ENCODE assay signal across 22 cellular contexts in the genomic region with DNA sequence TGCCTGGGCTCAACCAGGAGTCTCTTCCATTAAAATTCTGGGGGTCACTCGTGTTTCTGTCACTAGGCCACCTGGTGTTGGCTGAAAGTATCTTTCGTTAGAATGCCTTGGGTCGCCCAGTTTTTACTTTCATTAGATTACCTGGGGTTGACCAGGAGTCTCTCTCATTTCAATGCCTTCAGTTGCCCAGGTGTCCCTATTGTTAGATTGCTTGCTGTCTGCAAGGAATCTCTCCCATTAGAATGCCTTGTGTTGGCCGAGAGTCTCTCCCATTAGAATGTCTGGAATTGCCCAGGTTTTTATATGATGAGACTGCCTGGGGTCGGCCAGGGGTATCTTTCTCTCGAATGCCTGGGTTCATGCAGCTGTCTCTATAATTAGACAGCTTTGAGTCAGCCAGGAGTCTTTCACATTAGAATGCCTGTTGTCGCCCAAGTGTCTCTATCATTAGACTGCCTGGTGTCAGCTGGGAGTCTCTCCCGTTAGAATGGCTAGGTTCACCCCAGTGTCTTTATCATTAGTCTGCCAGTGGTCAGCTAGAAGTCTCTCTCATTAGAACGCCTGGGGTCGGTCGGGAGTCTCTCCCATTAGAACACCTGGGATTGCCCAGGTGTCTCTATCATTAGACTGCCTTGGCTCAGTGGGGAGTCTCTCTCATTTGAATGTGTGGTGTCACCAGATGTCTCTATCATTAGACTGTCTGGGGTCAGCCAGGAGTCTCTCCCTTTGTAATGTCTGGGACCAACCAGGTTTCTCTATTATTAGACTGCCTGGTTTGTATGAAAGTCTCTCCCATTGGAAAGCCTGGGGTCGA.
A peak's percentile ranks its signal among the peaks of the same experiment; 100 is the strongest.
DNase-seq lines count a peak whose midpoint lies in the region; ATAC-seq and TF ChIP-seq lines count a peak whose summit lies in the region.
"Had no signal": no experiment of that assay in that cellular context is flagged by ENCODE, and none has a peak within 500 bp of the region (broad histone marks: within the 10 kb centered on the region; RNA-seq: fewer than 3 reads in every experiment).

No MANE protein-coding gene starts in this region.

- intact Hi-C loops in Right ventricle myocardium superior (cut with DNase I), result no loop called here
- intact Hi-C loops in esophagus muscularis mucosa (cut with DNase I), result no loop called here
- intact Hi-C loops in posterior vena cava (cut with DNase I), result no loop called here

- H3K36me3 ChIP-seq in right atrium auricular region (no peaks in the 10 kb centered on the region), esophagus muscularis mucosa (peaks cover 0 to under 1% (median 0%) of the 10 kb centered on the region in 4 donors)

- H3K4me1 ChIP-seq in right atrium auricular region (no peaks in the 10 kb centered on the region), esophagus muscularis mucosa (no peaks in the 10 kb centered on the region)
- H3K4me1 ChIP-seq: BLaER1 had no signal

- H3K9me3 Mint-ChIP-seq in activated naive CD4-positive, alpha-beta T cell treated with anti-CD3 and anti-CD28 coated beads, Interleukin-2, amount 50 U/mL, for 72 hours, result peaks cover 72 to 78% of the 10 kb centered on the region in 2 donors

- TF ChIP-seq CTCF in right atrium auricular region (IDR thresholded peaks at IDR 0.05) (no peak), esophagus muscularis mucosa (IDR thresholded peaks at IDR 0.05) (no peak)

- DNase-seq in right atrium auricular region (ENCODE audit: low spot score), result peak; percentile 18
- no peak for DNase-seq in Right ventricle myocardium superior
- peak; percentile 47 for DNase-seq in esophagus muscularis mucosa (ENCODE audit: extremely low spot score)
- DNase-seq in posterior vena cava (ENCODE audit: low spot score), result peak; percentile 22
- no peak for DNase-seq in NCI-H2196 (lab: John Stamatoyannopoulos, UW; ENCODE audit: unreplicated experiment)
- no peak for DNase-seq in hypothalamus (lab: John Stamatoyannopoulos, UW)
- no peak for DNase-seq in activated naive CD4-positive, alpha-beta T cell treated with anti-CD3 and anti-CD28 coated beads, Interleukin-2, amount 50 U/mL, for 72 hours (ENCODE audit: low spot score in 2 of 2)
- DNase-seq: CD4-positive, CD25-positive, alpha-beta regulatory T cell; DMS153; DND-41; NCI-H1092; NCI-H1417 treated with DMSO at 0.1 percent for 48 hours; NCI-H187; NCI-H2081 treated with DMSO at 0.1 percent for 48 hours; NCI-H2171; NCI-H345; NCI-H510A treated with DMSO at 0.1 percent for 48 hours; NCI-H774; RPMI8226; SHP77 had no signal

- H3K36me3 Mint-ChIP-seq in activated naive CD4-positive, alpha-beta T cell treated with anti-CD3 and anti-CD28 coated beads, Interleukin-2, amount 50 U/mL, for 72 hours, result peaks cover 53 to 85% of the 10 kb centered on the region in 2 donors
- H3K36me3 Mint-ChIP-seq: CD4-positive, CD25-positive, alpha-beta regulatory T cell had no signal

- H3K27ac Mint-ChIP-seq in activated naive CD4-positive, alpha-beta T cell treated with anti-CD3 and anti-CD28 coated beads, Interleukin-2, amount 50 U/mL, for 72 hours, result no peak overlapping the region
- H3K27ac Mint-ChIP-seq: CD4-positive, CD25-positive, alpha-beta regulatory T cell had no signal

- WGBS in esophagus muscularis mucosa, result 87% methylated on average over 12 of the region's 12 CpGs

- H3K4me3 ChIP-seq in right atrium auricular region (no peak overlapping the region), esophagus muscularis mucosa (no peak overlapping the region)
- H3K4me3 ChIP-seq: BLaER1 had no signal

- H3K27ac ChIP-seq in right atrium auricular region, result no peak overlapping the region
- no peak overlapping the region for H3K27ac ChIP-seq in esophagus muscularis mucosa (replicated peaks in 1 of 4)
- H3K27ac ChIP-seq: BLaER1 had no signal

- TF ChIP-seq EP300 in esophagus muscularis mucosa (IDR thresholded peaks at IDR 0.05), result no peak

- no peak for ATAC-seq in Right ventricle myocardium superior (ENCODE audit: poor library complexity)
- ATAC-seq in activated naive CD4-positive, alpha-beta T cell treated with anti-CD3 and anti-CD28 coated beads, Interleukin-2, amount 50 U/mL, for 72 hours, result no peak
- ATAC-seq: HCT116 had no signal

- H3K9me3 ChIP-seq in right atrium auricular region (no peaks in the 10 kb centered on the region), esophagus muscularis mucosa (peaks cover 0 to 12% (median 5%) of the 10 kb centered on the region in 4 donors)

- TF ChIP-seq POLR2A in esophagus muscularis mucosa (IDR thresholded peaks at IDR 0.05; ENCODE audit: low read depth), result no peak

- no peaks in the 10 kb centered on the region for H3K27me3 ChIP-seq in right atrium auricular region
- H3K27me3 ChIP-seq in esophagus muscularis mucosa, result no peaks in the 10 kb centered on the region
- H3K27me3 ChIP-seq: BLaER1 had no signal

Comparison
In these comparisons a context has a peak if more than half of its experiments do, and no peak if none do; other contexts are left out.
1. DNase-seq: peak in right atrium auricular region (single experiment), esophagus muscularis mucosa (single experiment) and posterior vena cava (single experiment); none in Right ventricle myocardium superior (single experiment), NCI-H2196 (single experiment), hypothalamus (0 of 51) and activated naive CD4-positive, alpha-beta T cell treated with anti-CD3 and anti-CD28 coated beads, Interleukin-2, amount 50 U/mL, for 72 hours (0 of 2).